In genomic region chr11:128684582-128685382, GRCh38 we compare ENCODE assay signal across 14 cellular contexts. TPM values are rescaled to one million over a fixed set of nuclear protein-coding genes. Genes with fewer than 3 reads are reported as not detected.
DNase-seq lines count a peak whose midpoint lies in the region; ATAC-seq and TF ChIP-seq lines count a peak whose summit lies in the region.
"Had no signal": no experiment of that assay in that cellular context is flagged by ENCODE, and none has a peak within 500 bp of the region (broad histone marks: within the 10 kb centered on the region; RNA-seq: fewer than 3 reads in every experiment).

No MANE protein-coding gene starts in this region.

- H3K36me3 ChIP-seq in duodenal mucosa (ENCODE audit: control insufficient read depth in 1 of 2, insufficient read depth in 2 of 2, low read length in 2 of 2) (no peaks in the 10 kb centered on the region), tibial nerve (no peaks in the 10 kb centered on the region)
- H3K36me3 ChIP-seq: HAP-1 had no signal

- intact Hi-C loops in natural killer cell (cut with micrococcal nuclease), result no loop called here

- DNase-seq in CD1c-positive myeloid dendritic cell (ENCODE audit: extremely low spot score) (peak; percentile 23), HL-60 (ENCODE audit: low read depth in 1 of 2, low spot score in 1 of 2) (no peak), natural killer cell (no peak), Ammon's horn (ENCODE audit: low spot score) (no peak), tibial nerve (ENCODE audit: low spot score in 2 of 2) (no peak), DMS53 (lab: John Stamatoyannopoulos, UW) (no peak)
- DNase-seq: activated CD4-positive, alpha-beta T cell treated with anti-CD3 and anti-CD28 coated beads for 1 hour; amniotic stem cell; NCI-H146; stimulated activated CD4-positive, alpha-beta T cell treated with anti-CD3 and anti-CD28 coated beads, Interleukin-2, amount 100 ng/mL, for 48 hours; trophoblast cell had no signal

- peaks cover 51 to 56% of the 10 kb centered on the region in 2 donors for H3K27me3 Mint-ChIP-seq in natural killer cell (ENCODE audit: low read depth in 2 of 2)

- no peaks in the 10 kb centered on the region for H3K9me3 ChIP-seq in duodenal mucosa (ENCODE audit: control insufficient read depth in 1 of 2, low read length in 2 of 2)
- no peaks in the 10 kb centered on the region for H3K9me3 ChIP-seq in tibial nerve
- H3K9me3 ChIP-seq: HAP-1 had no signal

- peak overlapping the region; percentile 86 for H3K4me3 Mint-ChIP-seq in natural killer cell

- H3K9ac ChIP-seq in duodenal mucosa (ENCODE audit: low read depth in 1 of 2, low read length in 2 of 2), result no peak overlapping the region

- H3K27me3 ChIP-seq in HL-60 (ENCODE audit: insufficient read depth, poor library complexity, severe bottlenecking) (peaks cover 36% of the 10 kb centered on the region), duodenal mucosa (ENCODE audit: control insufficient read depth in 1 of 2, insufficient read depth in 2 of 2, low read length in 2 of 2) (peaks cover 40 to 71% of the 10 kb centered on the region in 2 donors), tibial nerve (peaks cover 4 to 80% of the 10 kb centered on the region in 2 donors)

- H3K36me3 Mint-ChIP-seq in natural killer cell, result peaks cover 5% of the 10 kb centered on the region

- TF ChIP-seq EP300 in tibial nerve (IDR thresholded peaks at IDR 0.05), result no peak

- ATAC-seq in natural killer cell, result peak in 2 of 3 donors; percentile 19 to 38
- no peak for ATAC-seq in HG03025 (IDR thresholded peaks at IDR 0.05; ENCODE audit: low FRiP score, unreplicated experiment)

- peaks cover 26 to 33% of the 10 kb centered on the region in 2 donors for H3K4me1 Mint-ChIP-seq in natural killer cell

- H3K27ac ChIP-seq in HL-60 (replicated peaks) (no peak overlapping the region), duodenal mucosa (ENCODE audit: low read depth, low read length) (no peak overlapping the region), tibial nerve (no peak overlapping the region)

- TF ChIP-seq CTCF in HL-60 (IDR thresholded peaks at IDR 0.05; ENCODE audit: insufficient read depth, low read length), result no peak
- TF ChIP-seq CTCF in natural killer cell (IDR thresholded peaks at IDR 0.05), result no peak
- TF ChIP-seq CTCF in tibial nerve (IDR thresholded peaks at IDR 0.05), result no peak

- no peak for TF ChIP-seq POLR2A in tibial nerve (IDR thresholded peaks at IDR 0.05)

- H3K9me3 Mint-ChIP-seq in natural killer cell, result no peaks in the 10 kb centered on the region

- WGBS in tibial nerve, 2 donors, result 29 to 31% methylated on average over 20 of the region's 20 CpGs

- no peak overlapping the region for H3K27ac Mint-ChIP-seq in natural killer cell

- H3K4me1 ChIP-seq in duodenal mucosa (ENCODE audit: control insufficient read depth in 1 of 2, insufficient read depth in 2 of 2, low read length in 2 of 2), result peaks cover 15 to 16% of the 10 kb centered on the region in 2 donors
- peaks cover 0 to 49% (median 18%) of the 10 kb centered on the region in 4 donors for H3K4me1 ChIP-seq in tibial nerve
- H3K4me1 ChIP-seq: HAP-1 had no signal

- H3K4me3 ChIP-seq in HL-60 (replicated peaks; ENCODE audit: insufficient read depth, low read length), result peak overlapping the region; percentile 26
- H3K4me3 ChIP-seq in duodenal mucosa (ENCODE audit: low read depth in 1 of 2, low read length in 2 of 2), result peak overlapping the region; percentile 43 to 48
- peak overlapping the region in 1 of 4 donors; percentile 17 for H3K4me3 ChIP-seq in tibial nerve
- H3K4me3 ChIP-seq: HAP-1 had no signal

RNA-seq across cellular contexts. Expression of gene FLI1, which starts 9.1 kb away (rescaled TPM):
- total RNA-seq in natural killer cell, result 100 to 1,000 TPM; 123 to 157 (median 148) TPM
- total RNA-seq in tibial nerve, result 10 to 100 TPM; 21.3 to 57.9 (median 52.6) TPM
